8 cellular contexts compared by ENCODE assay signal in genomic region chrX:152831391-152831790, GRCh38. TPM values are rescaled to one million over a fixed set of nuclear protein-coding genes. Genes with fewer than 3 reads are reported as not detected.
DNase-seq lines count a peak whose midpoint lies in the region; ATAC-seq and TF ChIP-seq lines count a peak whose summit lies in the region.

No MANE protein-coding gene starts in this region.

- H3K4me3 ChIP-seq in Panc1 (ENCODE audit: low read depth in 2 of 2, low read length in 2 of 2) (peak overlapping the region; percentile 93 to 96), esophagus squamous epithelium (peak overlapping the region; percentile 50 to 78 (median 66))

- H3K27me3 ChIP-seq in Panc1 (ENCODE audit: control insufficient read depth, insufficient read depth, low read length): no peaks in the 10 kb centered on the region
- H3K27me3 ChIP-seq in esophagus squamous epithelium: no peaks in the 10 kb centered on the region

- CTCF ChIA-PET in Panc1 (lab: Charles Lee): no interaction called here

- H3K36me3 Mint-ChIP-seq in progenitor cell of endocrine pancreas (ENCODE audit: insufficient read depth): peaks cover 15% of the 10 kb centered on the region

- POLR2A ChIA-PET in Panc1 (lab: Charles Lee): interaction anchor here (0.6 to 0.7 kb wide), 2 partner anchors 9 to 1663 kb away, joined by 3 to 4 read pairs; no protein-coding TSS in a partner anchor

- 4 to 29% methylated on average over 4 to 6 of the region's 10 CpGs for WGBS in esophagus squamous epithelium, 2 donors

- peak overlapping the region; percentile 93 for H3K27ac ChIP-seq in Panc1 (ENCODE audit: low read length)
- H3K27ac ChIP-seq in esophagus squamous epithelium: peak overlapping the region; percentile 79 to 85 (median 82)

- peak overlapping the region; percentile 87 for H3K9ac ChIP-seq in ES-I3 (ENCODE audit: low read depth, low read length)

- TF ChIP-seq CTCF in Panc1 (IDR thresholded peaks at IDR 0.05) (no peak), esophagus squamous epithelium (IDR thresholded peaks at IDR 0.05) (no peak), progenitor cell of endocrine pancreas (IDR thresholded peaks at IDR 0.05; ENCODE audit: unreplicated experiment) (no peak), GM10266 (IDR thresholded peaks at IDR 0.05; ENCODE audit: control insufficient read depth, insufficient read depth, low read depth, missing control alignments) (no peak)

- BruUV-seq in Panc1 (replicated peaks; lab: Mats Ljungman, UMichigan): TSS peak; percentile 84

- in situ Hi-C loops in Panc1 (cut with HindIII; ENCODE audit: low pct_unique_long_range_greater_than_20kb, low sequenced_read_pairs): no loop called here

- peak overlapping the region; percentile 95 for H3K27ac Mint-ChIP-seq in progenitor cell of endocrine pancreas

- TF ChIP-seq POLR2A in esophagus squamous epithelium (IDR thresholded peaks at IDR 0.05): no peak

- no peaks in the 10 kb centered on the region; the same call in 1 of the 2 replicates for H3K36me3 ChIP-seq in ES-I3 (ENCODE audit: insufficient read depth, low read length)
- no peaks in the 10 kb centered on the region for H3K36me3 ChIP-seq in Panc1 (ENCODE audit: control insufficient read depth, insufficient read depth, low read length)
- H3K36me3 ChIP-seq in esophagus squamous epithelium: peaks cover 0 to 40% (median 0%) of the 10 kb centered on the region in 3 donors

- H3K27me3 Mint-ChIP-seq in progenitor cell of endocrine pancreas: no peaks in the 10 kb centered on the region

- peaks cover 29% of the 10 kb centered on the region for H3K9me3 Mint-ChIP-seq in progenitor cell of endocrine pancreas (ENCODE audit: low read depth)

- peak overlapping the region; percentile 95 for H3K4me3 Mint-ChIP-seq in progenitor cell of endocrine pancreas (ENCODE audit: low read depth)

- intact Hi-C loops in Panc1 (cut with micrococcal nuclease; ENCODE audit: unreplicated experiment) (no loop called here), esophagus squamous epithelium (cut with DNase I) (no loop called here)

- peaks cover 16% of the 10 kb centered on the region for H3K4me1 Mint-ChIP-seq in progenitor cell of endocrine pancreas (ENCODE audit: low read depth)

- H3K4me1 ChIP-seq in ES-I3 (ENCODE audit: insufficient read depth, low read length) (no peaks in the 10 kb centered on the region), Panc1 (ENCODE audit: control insufficient read depth, insufficient read depth, low read length) (peaks cover 13% of the 10 kb centered on the region; the same call in 1 of the 2 replicates), esophagus squamous epithelium (peaks cover 0 to 40% (median 7%) of the 10 kb centered on the region in 3 donors)

- H3K9me3 ChIP-seq in ES-I3 (ENCODE audit: control insufficient read depth, insufficient read depth, low read length) (no peaks in the 10 kb centered on the region), Panc1 (ENCODE audit: control insufficient read depth, insufficient read depth, low read depth, low read length) (no peaks in the 10 kb centered on the region), esophagus squamous epithelium (no peaks in the 10 kb centered on the region)

- DNase-seq in Panc1 (ENCODE audit: low read depth, low spot score): no peak
- DNase-seq in esophagus squamous epithelium (lab: John Stamatoyannopoulos, UW): no peak
- DNase-seq in progenitor cell of endocrine pancreas (ENCODE audit: low spot score, unreplicated experiment): no peak
- DNase-seq in GM10266 (ENCODE audit: extremely low spot score): no peak
- DNase-seq in NCI-H2171 (lab: John Stamatoyannopoulos, UW): no peak
- no peak for DNase-seq in NCI-H526 (lab: John Stamatoyannopoulos, UW)

- no peak; the same call in 1 of the 2 replicates for ATAC-seq in Panc1
- ATAC-seq in HG03460 (IDR thresholded peaks at IDR 0.05; ENCODE audit: unreplicated experiment): no peak

RNA-seq across cellular contexts. Expression of gene NSDHL, which starts 0.5 kb away (rescaled TPM):
- total RNA-seq in Panc1 (2021; ENCODE audit: unreplicated experiment) (75.0 TPM), esophagus squamous epithelium (10 to 100 TPM; 41.0 to 63.7 (median 57.4) TPM), progenitor cell of endocrine pancreas (29.0 and 30.0 TPM in 2 replicates)
- 78.8 TPM for polyA plus RNA-seq in Panc1 (2012; ENCODE audit: insufficient read length)

RNA-seq across cellular contexts. Expression of gene CETN2, which starts 0.8 kb away (rescaled TPM):
- total RNA-seq in Panc1 (2021; ENCODE audit: unreplicated experiment) (63.3 TPM), esophagus squamous epithelium (10 to 100 TPM; 17.2 to 38.5 (median 24.2) TPM), progenitor cell of endocrine pancreas (53.1 and 58.2 TPM in 2 replicates)
- polyA plus RNA-seq in Panc1 (2012; ENCODE audit: insufficient read length): 52.5 TPM
